In genomic region chr6:23339268-23339667, GRCh38 we compare ENCODE assay signal across 15 cellular contexts.
"Had no signal": no experiment of that assay in that cellular context is flagged by ENCODE, and none has a peak within 500 bp of the region (broad histone marks: within the 10 kb centered on the region; RNA-seq: fewer than 3 reads in every experiment).

No MANE protein-coding gene starts in this region.

- DNase-seq: cortex of kidney; dorsolateral prefrontal cortex; effector CD8-positive, alpha-beta T cell; heart left ventricle; immature natural killer cell; left ventricle myocardium inferior; lower lobe of right lung; naive B cell; occipital lobe; pancreas; right cardiac atrium; small intestine; stimulated activated CD4-positive, alpha-beta T cell treated with anti-CD3 and anti-CD28 coated beads, Interleukin-12 subunit alpha, Interleukin-12 subunit beta, amount 100 ng/mL, for 4 hours; stimulated activated naive CD4-positive, alpha-beta T cell treated with Interleukin-2 at 50 U/mL for 16 hours; trophoblast cell had no signal

- H3K36me3 ChIP-seq: heart left ventricle, left ventricle myocardium inferior, lower lobe of right lung, pancreas had no signal

- H3K4me3 ChIP-seq: dorsolateral prefrontal cortex, heart left ventricle, left ventricle myocardium inferior, lower lobe of right lung, pancreas had no signal

- H3K27me3 ChIP-seq: dorsolateral prefrontal cortex, heart left ventricle, pancreas had no signal

- H3K4me1 ChIP-seq: left ventricle myocardium inferior, lower lobe of right lung, pancreas had no signal

- H3K9me3 ChIP-seq: left ventricle myocardium inferior, lower lobe of right lung, pancreas had no signal
